ENCODE assay signal across 1 cellular context in the genomic region with DNA sequence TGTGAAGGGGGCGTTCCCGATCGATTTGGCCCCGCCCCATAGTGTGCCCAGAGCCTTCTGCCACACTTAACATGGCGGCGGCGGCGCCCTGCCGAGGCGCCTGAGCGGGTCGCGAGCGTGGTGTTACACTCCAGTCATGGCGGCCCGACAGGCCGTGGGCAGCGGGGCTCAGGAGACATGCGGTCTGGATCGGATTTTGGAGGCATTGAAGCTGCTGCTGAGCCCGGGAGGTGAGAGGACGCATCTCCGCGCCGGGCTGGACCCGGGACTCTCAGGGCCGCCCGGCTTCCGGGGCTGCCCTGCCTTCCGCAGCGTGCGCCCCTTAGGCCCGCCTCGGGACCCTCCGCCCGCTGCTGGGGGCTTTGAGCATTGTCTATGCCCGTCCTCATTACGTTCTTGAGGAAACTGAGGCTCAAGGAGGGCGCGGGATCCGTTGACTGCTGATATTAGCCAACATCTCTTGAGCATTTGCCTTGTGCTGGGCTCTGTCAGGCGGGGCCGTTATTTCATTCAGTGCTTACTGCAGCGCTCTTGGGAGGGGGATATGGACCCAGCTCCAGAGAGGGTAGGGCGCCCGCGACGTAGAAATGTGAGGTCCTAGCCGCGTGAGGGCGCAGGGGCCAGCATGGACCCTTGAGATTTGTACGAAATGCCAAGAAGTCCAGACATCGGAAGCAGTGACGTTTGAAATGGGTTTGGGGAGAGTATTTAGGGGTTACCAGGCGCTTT.
TF ChIP-seq lines count a peak whose summit lies in the region.

Gene TANGO6 (plus strand): TSS at position 50 of the 729 bp plus-strand sequence. CDS start 87 bp downstream, at position 137.

TF ChIP-seq in HEK293, 187 proteins besides CTCF, POLR2A, EP300 and RAD21 (continued from another document and continues in another):
- TF ChIP-seq, protein P1, sequence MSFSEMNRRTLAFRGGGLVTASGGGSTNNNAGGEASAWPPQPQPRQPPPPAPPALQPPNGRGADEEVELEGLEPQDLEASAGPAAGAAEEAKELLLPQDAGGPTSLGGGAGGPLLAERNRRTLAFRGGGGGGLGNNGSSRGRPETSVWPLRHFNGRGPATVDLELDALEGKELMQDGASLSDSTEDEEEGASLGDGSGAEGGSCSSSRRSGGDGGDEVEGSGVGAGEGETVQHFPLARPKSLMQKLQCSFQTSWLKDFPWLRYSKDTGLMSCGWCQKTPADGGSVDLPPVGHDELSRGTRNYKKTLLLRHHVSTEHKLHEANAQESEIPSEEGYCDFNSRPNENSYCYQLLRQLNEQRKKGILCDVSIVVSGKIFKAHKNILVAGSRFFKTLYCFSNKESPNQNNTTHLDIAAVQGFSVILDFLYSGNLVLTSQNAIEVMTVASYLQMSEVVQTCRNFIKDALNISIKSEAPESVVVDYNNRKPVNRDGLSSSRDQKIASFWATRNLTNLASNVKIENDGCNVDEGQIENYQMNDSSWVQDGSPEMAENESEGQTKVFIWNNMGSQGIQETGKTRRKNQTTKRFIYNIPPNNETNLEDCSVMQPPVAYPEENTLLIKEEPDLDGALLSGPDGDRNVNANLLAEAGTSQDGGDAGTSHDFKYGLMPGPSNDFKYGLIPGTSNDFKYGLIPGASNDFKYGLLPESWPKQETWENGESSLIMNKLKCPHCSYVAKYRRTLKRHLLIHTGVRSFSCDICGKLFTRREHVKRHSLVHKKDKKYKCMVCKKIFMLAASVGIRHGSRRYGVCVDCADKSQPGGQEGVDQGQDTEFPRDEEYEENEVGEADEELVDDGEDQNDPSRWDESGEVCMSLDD (tag by site-specific recombination; IDR thresholded peaks at IDR 0.05), result 0 out of 2 replicates have a peak, but pooled peaks have one; percentile 39
- TF ChIP-seq, protein P2, sequence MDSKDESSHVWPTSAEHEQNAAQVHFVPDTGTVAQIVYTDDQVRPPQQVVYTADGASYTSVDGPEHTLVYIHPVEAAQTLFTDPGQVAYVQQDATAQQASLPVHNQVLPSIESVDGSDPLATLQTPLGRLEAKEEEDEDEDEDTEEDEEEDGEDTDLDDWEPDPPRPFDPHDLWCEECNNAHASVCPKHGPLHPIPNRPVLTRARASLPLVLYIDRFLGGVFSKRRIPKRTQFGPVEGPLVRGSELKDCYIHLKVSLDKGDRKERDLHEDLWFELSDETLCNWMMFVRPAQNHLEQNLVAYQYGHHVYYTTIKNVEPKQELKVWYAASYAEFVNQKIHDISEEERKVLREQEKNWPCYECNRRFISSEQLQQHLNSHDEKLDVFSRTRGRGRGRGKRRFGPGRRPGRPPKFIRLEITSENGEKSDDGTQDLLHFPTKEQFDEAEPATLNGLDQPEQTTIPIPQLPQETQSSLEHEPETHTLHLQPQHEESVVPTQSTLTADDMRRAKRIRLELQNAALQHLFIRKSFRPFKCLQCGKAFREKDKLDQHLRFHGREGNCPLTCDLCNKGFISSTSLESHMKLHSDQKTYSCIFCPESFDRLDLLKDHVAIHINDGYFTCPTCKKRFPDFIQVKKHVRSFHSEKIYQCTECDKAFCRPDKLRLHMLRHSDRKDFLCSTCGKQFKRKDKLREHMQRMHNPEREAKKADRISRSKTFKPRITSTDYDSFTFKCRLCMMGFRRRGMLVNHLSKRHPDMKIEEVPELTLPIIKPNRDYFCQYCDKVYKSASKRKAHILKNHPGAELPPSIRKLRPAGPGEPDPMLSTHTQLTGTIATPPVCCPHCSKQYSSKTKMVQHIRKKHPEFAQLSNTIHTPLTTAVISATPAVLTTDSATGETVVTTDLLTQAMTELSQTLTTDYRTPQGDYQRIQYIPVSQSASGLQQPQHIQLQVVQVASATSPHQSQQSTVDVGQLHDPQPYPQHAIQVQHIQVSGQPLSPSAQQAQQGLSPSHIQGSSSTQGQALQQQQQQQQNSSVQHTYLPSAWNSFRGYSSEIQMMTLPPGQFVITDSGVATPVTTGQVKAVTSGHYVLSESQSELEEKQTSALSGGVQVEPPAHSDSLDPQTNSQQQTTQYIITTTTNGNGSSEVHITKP (tag by site-specific recombination; IDR thresholded peaks at IDR 0.05), result peak; percentile 3
- TF ChIP-seq ZNF302 (tag by site-specific recombination; IDR thresholded peaks at IDR 0.05; ENCODE audit: low read depth) (no peak), ZNF248 (tag by site-specific recombination; IDR thresholded peaks at IDR 0.05) (no peak), KLF1 (tag by site-specific recombination; IDR thresholded peaks at IDR 0.05) (peak; percentile 29; the same call in 1 of the 2 replicates), ZBTB26 (tag by site-specific recombination; optimal IDR thresholded peaks at IDR 0.05) (peak; percentile 87), ZNF776 (tag by site-specific recombination; IDR thresholded peaks at IDR 0.05; ENCODE audit: borderline replicate concordance) (no peak), ZNF785 (tag by site-specific recombination; IDR thresholded peaks at IDR 0.05) (no peak), SCRT2 (tag by site-specific recombination; IDR thresholded peaks at IDR 0.05) (no peak), ZNF433 (tag by site-specific recombination; IDR thresholded peaks at IDR 0.05; ENCODE audit: low read depth) (no peak), ZNF157 (tag by site-specific recombination; IDR thresholded peaks at IDR 0.05) (no peak), SCRT1 (tag by site-specific recombination; IDR thresholded peaks at IDR 0.05; ENCODE audit: borderline replicate concordance) (no peak), ZNF623 (tag by site-specific recombination; IDR thresholded peaks at IDR 0.05) (no peak), SP3 (tag by site-specific recombination; IDR thresholded peaks at IDR 0.05) (peak; percentile 88), MEIS1 (CRISPR knock-in tag; IDR thresholded peaks at IDR 0.05; ENCODE audit: borderline replicate concordance) (no peak), ZNF214 (tag by site-specific recombination; IDR thresholded peaks at IDR 0.05; ENCODE audit: borderline replicate concordance) (no peak), HOXA7 (CRISPR knock-in tag; IDR thresholded peaks at IDR 0.05; ENCODE audit: borderline replicate concordance) (no peak), ZNF510 (tag by site-specific recombination; IDR thresholded peaks at IDR 0.05; ENCODE audit: insufficient replicate concordance) (no peak), SETDB1 (IDR thresholded peaks at IDR 0.05; ENCODE audit: insufficient read length, low read length) (no peak), ZNF658 (tag by site-specific recombination; IDR thresholded peaks at IDR 0.05) (no peak), ZNF549 (tag by site-specific recombination; IDR thresholded peaks at IDR 0.05) (no peak), ZNF629 (tag by site-specific recombination; IDR thresholded peaks at IDR 0.05) (no peak), AEBP2 (tag by site-specific recombination; IDR thresholded peaks at IDR 0.05; ENCODE audit: borderline replicate concordance) (no peak), ZNF341 (tag by site-specific recombination; IDR thresholded peaks at IDR 0.05; ENCODE audit: low read depth) (no peak), ZNF555 (tag by site-specific recombination; conservative IDR thresholded peaks at IDR 0.05) (no peak), ZNF416 (tag by site-specific recombination; IDR thresholded peaks at IDR 0.05) (no peak), ZNF121 (tag by site-specific recombination; IDR thresholded peaks at IDR 0.05) (no peak), ZNF221 (tag by site-specific recombination; IDR thresholded peaks at IDR 0.05; ENCODE audit: borderline replicate concordance) (no peak), ZNF366 (tag by site-specific recombination; conservative IDR thresholded peaks at IDR 0.05) (no peak), ZBTB49 (tag by site-specific recombination; IDR thresholded peaks at IDR 0.05; ENCODE audit: low read depth) (no peak), GLI4 (tag by site-specific recombination; IDR thresholded peaks at IDR 0.05) (0 out of 2 replicates have a peak, but pooled peaks have one; percentile 51), ZNF140 (tag by site-specific recombination; IDR thresholded peaks at IDR 0.05) (no peak)
- TF ChIP-seq, protein P3, sequence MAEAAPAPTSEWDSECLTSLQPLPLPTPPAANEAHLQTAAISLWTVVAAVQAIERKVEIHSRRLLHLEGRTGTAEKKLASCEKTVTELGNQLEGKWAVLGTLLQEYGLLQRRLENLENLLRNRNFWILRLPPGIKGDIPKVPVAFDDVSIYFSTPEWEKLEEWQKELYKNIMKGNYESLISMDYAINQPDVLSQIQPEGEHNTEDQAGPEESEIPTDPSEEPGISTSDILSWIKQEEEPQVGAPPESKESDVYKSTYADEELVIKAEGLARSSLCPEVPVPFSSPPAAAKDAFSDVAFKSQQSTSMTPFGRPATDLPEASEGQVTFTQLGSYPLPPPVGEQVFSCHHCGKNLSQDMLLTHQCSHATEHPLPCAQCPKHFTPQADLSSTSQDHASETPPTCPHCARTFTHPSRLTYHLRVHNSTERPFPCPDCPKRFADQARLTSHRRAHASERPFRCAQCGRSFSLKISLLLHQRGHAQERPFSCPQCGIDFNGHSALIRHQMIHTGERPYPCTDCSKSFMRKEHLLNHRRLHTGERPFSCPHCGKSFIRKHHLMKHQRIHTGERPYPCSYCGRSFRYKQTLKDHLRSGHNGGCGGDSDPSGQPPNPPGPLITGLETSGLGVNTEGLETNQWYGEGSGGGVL (tag by site-specific recombination; IDR thresholded peaks at IDR 0.05), result 0 out of 2 replicates have a peak, but pooled peaks have one; percentile 31
- TF ChIP-seq, protein P4, sequence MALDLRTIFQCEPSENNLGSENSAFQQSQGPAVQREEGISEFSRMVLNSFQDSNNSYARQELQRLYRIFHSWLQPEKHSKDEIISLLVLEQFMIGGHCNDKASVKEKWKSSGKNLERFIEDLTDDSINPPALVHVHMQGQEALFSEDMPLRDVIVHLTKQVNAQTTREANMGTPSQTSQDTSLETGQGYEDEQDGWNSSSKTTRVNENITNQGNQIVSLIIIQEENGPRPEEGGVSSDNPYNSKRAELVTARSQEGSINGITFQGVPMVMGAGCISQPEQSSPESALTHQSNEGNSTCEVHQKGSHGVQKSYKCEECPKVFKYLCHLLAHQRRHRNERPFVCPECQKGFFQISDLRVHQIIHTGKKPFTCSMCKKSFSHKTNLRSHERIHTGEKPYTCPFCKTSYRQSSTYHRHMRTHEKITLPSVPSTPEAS (tag by site-specific recombination; IDR thresholded peaks at IDR 0.05), result no peak
- TF ChIP-seq, protein P5, sequence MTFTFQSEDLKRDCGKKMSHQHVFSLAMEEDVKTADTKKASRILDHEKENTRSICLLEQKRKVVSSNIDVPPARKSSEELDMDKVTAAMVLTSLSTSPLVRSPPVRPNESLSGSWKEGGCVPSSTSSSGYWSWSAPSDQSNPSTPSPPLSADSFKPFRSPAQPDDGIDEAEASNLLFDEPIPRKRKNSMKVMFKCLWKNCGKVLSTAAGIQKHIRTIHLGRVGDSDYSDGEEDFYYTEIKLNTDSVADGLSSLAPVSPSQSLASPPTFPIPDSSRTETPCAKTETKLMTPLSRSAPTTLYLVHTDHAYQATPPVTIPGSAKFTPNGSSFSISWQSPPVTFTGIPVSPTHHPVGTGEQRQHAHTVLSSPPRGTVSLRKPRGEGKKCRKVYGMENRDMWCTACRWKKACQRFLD (tag by site-specific recombination; IDR thresholded peaks at IDR 0.05), result no peak
- TF ChIP-seq, protein P6, sequence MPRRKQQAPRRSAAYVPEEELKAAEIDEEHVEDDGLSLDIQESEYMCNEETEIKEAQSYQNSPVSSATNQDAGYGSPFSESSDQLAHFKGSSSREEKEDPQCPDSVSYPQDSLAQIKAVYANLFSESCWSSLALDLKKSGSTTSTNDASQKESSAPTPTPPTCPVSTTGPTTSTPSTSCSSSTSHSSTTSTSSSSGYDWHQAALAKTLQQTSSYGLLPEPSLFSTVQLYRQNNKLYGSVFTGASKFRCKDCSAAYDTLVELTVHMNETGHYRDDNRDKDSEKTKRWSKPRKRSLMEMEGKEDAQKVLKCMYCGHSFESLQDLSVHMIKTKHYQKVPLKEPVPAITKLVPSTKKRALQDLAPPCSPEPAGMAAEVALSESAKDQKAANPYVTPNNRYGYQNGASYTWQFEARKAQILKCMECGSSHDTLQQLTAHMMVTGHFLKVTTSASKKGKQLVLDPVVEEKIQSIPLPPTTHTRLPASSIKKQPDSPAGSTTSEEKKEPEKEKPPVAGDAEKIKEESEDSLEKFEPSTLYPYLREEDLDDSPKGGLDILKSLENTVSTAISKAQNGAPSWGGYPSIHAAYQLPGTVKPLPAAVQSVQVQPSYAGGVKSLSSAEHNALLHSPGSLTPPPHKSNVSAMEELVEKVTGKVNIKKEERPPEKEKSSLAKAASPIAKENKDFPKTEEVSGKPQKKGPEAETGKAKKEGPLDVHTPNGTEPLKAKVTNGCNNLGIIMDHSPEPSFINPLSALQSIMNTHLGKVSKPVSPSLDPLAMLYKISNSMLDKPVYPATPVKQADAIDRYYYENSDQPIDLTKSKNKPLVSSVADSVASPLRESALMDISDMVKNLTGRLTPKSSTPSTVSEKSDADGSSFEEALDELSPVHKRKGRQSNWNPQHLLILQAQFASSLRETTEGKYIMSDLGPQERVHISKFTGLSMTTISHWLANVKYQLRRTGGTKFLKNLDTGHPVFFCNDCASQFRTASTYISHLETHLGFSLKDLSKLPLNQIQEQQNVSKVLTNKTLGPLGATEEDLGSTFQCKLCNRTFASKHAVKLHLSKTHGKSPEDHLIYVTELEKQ (tag by site-specific recombination; IDR thresholded peaks at IDR 0.05; ENCODE audit: borderline replicate concordance), result no peak
